In genomic region chr14:80213602-80214001, GRCh38 we compare ENCODE assay signal across 8 cellular contexts. TPM values are rescaled to one million over a fixed set of nuclear protein-coding genes. Genes with fewer than 3 reads are reported as not detected.
DNase-seq lines count a peak whose midpoint lies in the region; FAIRE-seq and TF ChIP-seq lines count a peak whose summit lies in the region.

No MANE protein-coding gene starts in this region.

- no peak overlapping the region for H2BK12ac ChIP-seq in H9 (ENCODE audit: insufficient read length, low read depth, low read length)

- no peak for FAIRE-seq in bronchial epithelial cell (lab: Jason Lieb, UNC)

- H3K4me3 ChIP-seq in bronchial epithelial cell (ENCODE audit: low read depth, low read length): no peak overlapping the region
- no peak overlapping the region for H3K4me3 ChIP-seq in effector memory CD4-positive, alpha-beta T cell (ENCODE audit: insufficient read depth, low read depth, low read length, poor library complexity, severe bottlenecking)

- no peak overlapping the region for H3K23ac ChIP-seq in H9 (ENCODE audit: insufficient read length, low read depth, low read length)

- no peak overlapping the region for H3K56ac ChIP-seq in H9 (ENCODE audit: insufficient read length, low read depth, low read length)

- H3K4me1 Mint-ChIP-seq in H9: peaks cover 11 to 16% of the 10 kb centered on the region in 2 experiments
- H3K4me1 Mint-ChIP-seq in nephron progenitor cell: peaks cover 9% of the 10 kb centered on the region

- no peaks in the 10 kb centered on the region; the same call in 1 of the 2 replicates for H3K27me3 ChIP-seq in H9 (ENCODE audit: insufficient read depth, low read length)
- H3K27me3 ChIP-seq in bronchial epithelial cell (ENCODE audit: control insufficient read depth, insufficient read depth, low read length): peaks cover 2% of the 10 kb centered on the region
- no peaks in the 10 kb centered on the region for H3K27me3 ChIP-seq in effector memory CD4-positive, alpha-beta T cell (replicated peaks; ENCODE audit: control insufficient read depth, insufficient read depth, low read length, poor library complexity, severe bottlenecking)

- no peak overlapping the region for H2BK5ac ChIP-seq in H9 (ENCODE audit: insufficient read length, low read length)

- no peaks in the 10 kb centered on the region; the same call in 1 of the 2 replicates for H3K4me1 ChIP-seq in H9 (ENCODE audit: insufficient read depth, low read length)
- no peaks in the 10 kb centered on the region for H3K4me1 ChIP-seq in effector memory CD4-positive, alpha-beta T cell (ENCODE audit: control insufficient read depth, insufficient read depth, low read length, poor library complexity, severe bottlenecking)

- H3K27ac Mint-ChIP-seq in H9 (no peak overlapping the region), nephron progenitor cell (no peak overlapping the region)

- H3K4ac ChIP-seq in H9 (ENCODE audit: low read depth, low read length): no peak overlapping the region

- no peaks in the 10 kb centered on the region for H3K79me2 ChIP-seq in H9 (ENCODE audit: insufficient read depth, low read length)

- WGBS in H9 (ENCODE audit: extremely low coverage, insufficient read length, low lambda C conversion rate): no CpG with 5 or more reads among the region's 4 CpGs

- H3K27me3 Mint-ChIP-seq in H9 (ENCODE audit: low read depth) (peaks cover 14% of the 10 kb centered on the region), nephron progenitor cell (ENCODE audit: low read depth, poor library complexity) (no peaks in the 10 kb centered on the region)

- H2AFZ ChIP-seq in H9 (ENCODE audit: low read length): no peak overlapping the region

- H3K9me3 ChIP-seq in H9 (ENCODE audit: control insufficient read depth, low read depth, low read length): no peaks in the 10 kb centered on the region
- no peaks in the 10 kb centered on the region for H3K9me3 ChIP-seq in effector memory CD4-positive, alpha-beta T cell (ENCODE audit: control insufficient read depth, low read length)

- H3K4me3 Mint-ChIP-seq in H9 (no peak overlapping the region), nephron progenitor cell (no peak overlapping the region)

- H2AK5ac ChIP-seq in H9 (ENCODE audit: insufficient read length, low read length): no peak overlapping the region

- H4K5ac ChIP-seq in H9 (ENCODE audit: insufficient read length, low read depth, low read length): no peak overlapping the region

- DNase-seq in SHP77 (lab: John Stamatoyannopoulos, UW): peak; percentile 1 to 24
- DNase-seq in SHP77 treated with DMSO at 0.1 percent for 48 hours (lab: John Stamatoyannopoulos, UW): no peak
- peak; percentile 70 for DNase-seq in H9
- peak; percentile 28 for DNase-seq in NCI-H1048 (lab: John Stamatoyannopoulos, UW)
- peak; percentile 50 for DNase-seq in bronchial epithelial cell (ENCODE audit: low read depth)
- no peak for DNase-seq in nephron progenitor cell
- DNase-seq in effector memory CD4-positive, alpha-beta T cell: no peak
- no peak for DNase-seq in ureter (ENCODE audit: low spot score)

- H3K79me1 ChIP-seq in H9 (ENCODE audit: insufficient read depth, low read depth, low read length, poor library complexity, severe bottlenecking): no peaks in the 10 kb centered on the region

- H3K9ac ChIP-seq in H9 (ENCODE audit: extremely low read depth, insufficient read length, low read length): no peak overlapping the region

- H2BK120ac ChIP-seq in H9 (ENCODE audit: low read depth, low read length, poor library complexity, severe bottlenecking): no peak overlapping the region

- no peak overlapping the region for H3K4me2 ChIP-seq in H9 (ENCODE audit: insufficient read depth, insufficient read length, low read length)

- no peak overlapping the region for H3K14ac ChIP-seq in H9 (ENCODE audit: insufficient read depth, low read length)

- H3K18ac ChIP-seq in H9 (ENCODE audit: insufficient read length, low read depth, low read length): no peak overlapping the region

- H3K36me3 ChIP-seq in bronchial epithelial cell (ENCODE audit: control insufficient read depth, insufficient read depth, low read length): no peaks in the 10 kb centered on the region
- H3K36me3 ChIP-seq in effector memory CD4-positive, alpha-beta T cell (ENCODE audit: control insufficient read depth, insufficient read depth, low read length): no peaks in the 10 kb centered on the region

- no peaks in the 10 kb centered on the region for H3K23me2 ChIP-seq in H9 (ENCODE audit: insufficient read length, low read depth, low read length, poor library complexity, severe bottlenecking)

- no peaks in the 10 kb centered on the region for H4K20me1 ChIP-seq in H9 (ENCODE audit: control insufficient read depth, insufficient read depth, insufficient read length)

- no peak overlapping the region for H4K91ac ChIP-seq in H9 (ENCODE audit: insufficient read length, low read depth, low read length)

- no peak overlapping the region for H2BK15ac ChIP-seq in H9 (ENCODE audit: low read depth, low read length)

- no peak overlapping the region for H2BK20ac ChIP-seq in H9 (ENCODE audit: low read depth, low read length, poor library complexity, severe bottlenecking)

- TF ChIP-seq CTCF in H9 (conservative IDR thresholded peaks at IDR 0.05) (peak; percentile 88), bronchial epithelial cell (IDR thresholded peaks at IDR 0.05; ENCODE audit: insufficient read depth, low read length, severe bottlenecking) (peak; percentile 71), nephron progenitor cell (IDR thresholded peaks at IDR 0.05) (peak; percentile 24)

- H3K27ac ChIP-seq in H9 (ENCODE audit: insufficient read length, low read depth, low read length): no peak overlapping the region
- no peak overlapping the region for H3K27ac ChIP-seq in effector memory CD4-positive, alpha-beta T cell (ENCODE audit: insufficient read depth, low read length, poor library complexity, severe bottlenecking)

- H4K8ac ChIP-seq in H9 (replicated peaks; ENCODE audit: insufficient read length, low read depth, low read length): no peak overlapping the region

- no peak overlapping the region for H3T11ph ChIP-seq in H9 (ENCODE audit: low read length)

- H3K36me3 Mint-ChIP-seq in H9 (ENCODE audit: insufficient read depth in 1 of 3, low read depth in 3 of 3) (no peaks in the 10 kb centered on the region), nephron progenitor cell (ENCODE audit: low read depth) (no peaks in the 10 kb centered on the region)

- no peaks in the 10 kb centered on the region for H3K9me3 Mint-ChIP-seq in H9
- H3K9me3 Mint-ChIP-seq in nephron progenitor cell: no peaks in the 10 kb centered on the region

RNA-seq across cellular contexts. Expression of gene DIO2, which starts 2.3 kb away (rescaled TPM):
- total RNA-seq in H9 (2021): not detected in 2 replicates
- 0.26 TPM in 1 of 2 replicates, not detected in the other for total RNA-seq in bronchial epithelial cell
- 4.8 TPM for total RNA-seq in ureter

Comparison
In these comparisons a context has a peak if more than half of its experiments do, and no peak if none do; other contexts are left out.
1. DNase-seq: peak in SHP77 (2 of 2), H9 (single experiment), NCI-H1048 (single experiment) and bronchial epithelial cell (single experiment); none in SHP77 treated with DMSO at 0.1 percent for 48 hours (single experiment), nephron progenitor cell (single experiment), effector memory CD4-positive, alpha-beta T cell (0 of 3) and ureter (single experiment).
2. CTCF ChIP-seq: peak in every context shown above with its lines; median percentile 88 in H9; 71 in bronchial epithelial cell; 24 in nephron progenitor cell.